In genomic region chr4:158818595-158818994, GRCh38 we compare ENCODE assay signal across 22 cellular contexts. TPM values are rescaled to one million over a fixed set of nuclear protein-coding genes. Genes with fewer than 3 reads are reported as not detected.
DNase-seq lines count a peak whose midpoint lies in the region; ATAC-seq, FAIRE-seq and TF ChIP-seq lines count a peak whose summit lies in the region.
"Had no signal": no experiment of that assay in that cellular context is flagged by ENCODE, and none has a peak within 500 bp of the region (broad histone marks: within the 10 kb centered on the region; RNA-seq: fewer than 3 reads in every experiment).

No MANE protein-coding gene starts in this region.

- TF ChIP-seq CTCF in VCaP (conservative IDR thresholded peaks at IDR 0.05), result no peak
- no peak for TF ChIP-seq CTCF in kidney (IDR thresholded peaks at IDR 0.05; ENCODE audit: borderline replicate concordance, extremely low read depth, insufficient read depth)
- no peak for TF ChIP-seq CTCF in coronary artery (IDR thresholded peaks at IDR 0.05)

- no peak for FAIRE-seq in kidney (lab: Jason Lieb, UNC)
- FAIRE-seq: RCC 7860, urothelium cell line had no signal

- no peaks in the 10 kb centered on the region for H3K9me3 ChIP-seq in kidney (ENCODE audit: control insufficient read depth in 1 of 2, low read length in 2 of 2)

- H3K27me3 Mint-ChIP-seq in activated CD4-positive, alpha-beta T cell treated with anti-CD3 and anti-CD28 coated beads for 36 hours, result no peaks in the 10 kb centered on the region
- no peaks in the 10 kb centered on the region for H3K27me3 Mint-ChIP-seq in activated CD4-positive, alpha-beta T cell treated with anti-CD3 and anti-CD28 coated beads, Interleukin-2, amount 10 ng/mL, durations not matched to agents 7 days and 5 days
- H3K27me3 Mint-ChIP-seq: naive thymus-derived CD4-positive, alpha-beta T cell had no signal

- H3K9ac ChIP-seq in kidney (ENCODE audit: low read length in 2 of 2), result no peak overlapping the region

- H3K4me1 Mint-ChIP-seq in activated CD4-positive, alpha-beta T cell treated with anti-CD3 and anti-CD28 coated beads for 36 hours, result peaks cover 39% of the 10 kb centered on the region
- peaks cover 23% of the 10 kb centered on the region for H3K4me1 Mint-ChIP-seq in activated CD4-positive, alpha-beta T cell treated with anti-CD3 and anti-CD28 coated beads, Interleukin-2, amount 10 ng/mL, durations not matched to agents 7 days and 5 days

- intact Hi-C loops in activated CD4-positive, alpha-beta T cell treated with anti-CD3 and anti-CD28 coated beads for 36 hours (cut with DNase I, micrococcal nuclease), result no loop called here
- intact Hi-C loops in kidney (cut with DNase I), result no loop called here

- no peak overlapping the region for H3K4me3 Mint-ChIP-seq in activated CD4-positive, alpha-beta T cell treated with anti-CD3 and anti-CD28 coated beads for 36 hours
- H3K4me3 Mint-ChIP-seq in activated CD4-positive, alpha-beta T cell treated with anti-CD3 and anti-CD28 coated beads, Interleukin-2, amount 10 ng/mL, durations not matched to agents 7 days and 5 days, result no peak overlapping the region
- H3K4me3 Mint-ChIP-seq: naive thymus-derived CD4-positive, alpha-beta T cell had no signal

- H3K27ac ChIP-seq in VCaP (peak overlapping the region; percentile 99), kidney (ENCODE audit: low read depth in 2 of 2, low read length in 2 of 2) (peak overlapping the region; percentile 17 to 49), coronary artery (no peak overlapping the region)

- POLR2A ChIA-PET in activated CD4-positive, alpha-beta T cell treated with anti-CD3 and anti-CD28 coated beads for 36 hours (lab: Charles Lee), result no interaction called here
- POLR2A ChIA-PET in activated CD4-positive, alpha-beta T cell treated with anti-CD3 and anti-CD28 coated beads, Interleukin-2, amount 10 ng/mL, durations not matched to agents 7 days and 5 days (lab: Charles Lee), result no interaction called here

- H3K4me1 ChIP-seq in kidney (ENCODE audit: control insufficient read depth in 1 of 2, insufficient read depth in 1 of 2, low read depth in 1 of 2, low read length in 2 of 2), result peaks cover 40 to 55% of the 10 kb centered on the region in 2 donors

- H3K36me3 Mint-ChIP-seq in activated CD4-positive, alpha-beta T cell treated with anti-CD3 and anti-CD28 coated beads for 36 hours (ENCODE audit: low read depth), result no peaks in the 10 kb centered on the region
- no peaks in the 10 kb centered on the region for H3K36me3 Mint-ChIP-seq in activated CD4-positive, alpha-beta T cell treated with anti-CD3 and anti-CD28 coated beads, Interleukin-2, amount 10 ng/mL, durations not matched to agents 7 days and 5 days (ENCODE audit: low read depth)

- no peak for DNase-seq in activated CD4-positive, alpha-beta T cell treated with anti-CD3 and anti-CD28 coated beads for 36 hours
- DNase-seq in activated CD4-positive, alpha-beta T cell treated with anti-CD3 and anti-CD28 coated beads, Interleukin-2, amount 10 ng/mL, durations not matched to agents 7 days and 5 days, result no peak
- DNase-seq in kidney (no peak), renal cortical epithelial cell (ENCODE audit: low read depth) (peak; percentile 50), ureter (ENCODE audit: low spot score) (no peak), coronary artery (ENCODE audit: low spot score) (no peak)
- no peak for DNase-seq in activated CD8-positive, alpha-beta memory T cell treated with anti-CD3 and anti-CD28 coated beads, Interleukin-2, amount 50 U/mL, for 4 hours
- DNase-seq: activated CD4-positive, alpha-beta T cell treated with anti-CD3 and anti-CD28 coated beads for 1 hour; effector CD8-positive, alpha-beta T cell; H7; naive thymus-derived CD4-positive, alpha-beta T cell; NCI-H1436 treated with DMSO at 0.1 percent for 48 hours; NCI-H2171 treated with DMSO at 0.1 percent for 48 hours; NCI-H774; stimulated activated CD4-positive, alpha-beta T cell treated with anti-CD3 and anti-CD28 coated beads, Interleukin-4, amount 100 ng/mL, for 1 hour; T1000 had no signal

- CTCF ChIA-PET in activated CD4-positive, alpha-beta T cell treated with anti-CD3 and anti-CD28 coated beads for 36 hours (lab: Charles Lee), result interaction anchor here (0.8 to 1.6 kb wide), 2 partner anchors 8 to 22 kb away, joined by 3 to 8 read pairs; no protein-coding TSS in a partner anchor
- CTCF ChIA-PET in activated CD4-positive, alpha-beta T cell treated with anti-CD3 and anti-CD28 coated beads, Interleukin-2, amount 10 ng/mL, durations not matched to agents 7 days and 5 days (lab: Charles Lee), result no interaction called here

- peak overlapping the region; percentile 14 for H3K27ac Mint-ChIP-seq in activated CD4-positive, alpha-beta T cell treated with anti-CD3 and anti-CD28 coated beads for 36 hours
- no peak overlapping the region for H3K27ac Mint-ChIP-seq in activated CD4-positive, alpha-beta T cell treated with anti-CD3 and anti-CD28 coated beads, Interleukin-2, amount 10 ng/mL, durations not matched to agents 7 days and 5 days

- no peaks in the 10 kb centered on the region for H3K36me3 ChIP-seq in kidney (ENCODE audit: control insufficient read depth in 1 of 2, insufficient read depth in 2 of 2, low read length in 2 of 2)

- H3K9me3 Mint-ChIP-seq in activated CD4-positive, alpha-beta T cell treated with anti-CD3 and anti-CD28 coated beads for 36 hours (ENCODE audit: low read depth), result no peaks in the 10 kb centered on the region
- no peaks in the 10 kb centered on the region for H3K9me3 Mint-ChIP-seq in activated CD4-positive, alpha-beta T cell treated with anti-CD3 and anti-CD28 coated beads, Interleukin-2, amount 10 ng/mL, durations not matched to agents 7 days and 5 days
- H3K9me3 Mint-ChIP-seq: naive thymus-derived CD4-positive, alpha-beta T cell had no signal

- H3K4me3 ChIP-seq in kidney (ENCODE audit: low read length in 2 of 2), result no peak overlapping the region
- H3K4me3 ChIP-seq in coronary artery, result no peak overlapping the region
- H3K4me3 ChIP-seq: lung, smooth muscle cell had no signal

- no peak for ATAC-seq in activated CD4-positive, alpha-beta T cell treated with anti-CD3 and anti-CD28 coated beads for 36 hours
- ATAC-seq: SK-N-SH treated with all-trans-retinoic acid at 6 μM for 48 hours had no signal

RNA-seq across cellular contexts. Expression of gene FNIP2, which starts 49.8 kb away (rescaled TPM):
- total RNA-seq in activated CD4-positive, alpha-beta T cell treated with anti-CD3 and anti-CD28 coated beads for 36 hours, result 10 to 100 TPM; 11.6 to 13.0 TPM
- 10 to 100 TPM; 16.0 to 16.4 TPM for total RNA-seq in activated CD4-positive, alpha-beta T cell treated with anti-CD3 and anti-CD28 coated beads, Interleukin-2, amount 10 ng/mL, durations not matched to agents 7 days and 5 days
- total RNA-seq in kidney, result 65.1 TPM
- 13.2 TPM for polyA plus RNA-seq in kidney (ENCODE audit: insufficient read depth, low read depth, low replicate concordance)
- total RNA-seq in renal cortical epithelial cell, result 143 TPM in 2 replicates
- 45.6 TPM for total RNA-seq in ureter

Comparison
In these comparisons a context has a peak if more than half of its experiments do, and no peak if none do; other contexts are left out.
1. H3K27ac ChIP-seq: peak in VCaP (single experiment) and kidney (2 of 2); none in coronary artery (0 of 2).